In the genomic region with DNA sequence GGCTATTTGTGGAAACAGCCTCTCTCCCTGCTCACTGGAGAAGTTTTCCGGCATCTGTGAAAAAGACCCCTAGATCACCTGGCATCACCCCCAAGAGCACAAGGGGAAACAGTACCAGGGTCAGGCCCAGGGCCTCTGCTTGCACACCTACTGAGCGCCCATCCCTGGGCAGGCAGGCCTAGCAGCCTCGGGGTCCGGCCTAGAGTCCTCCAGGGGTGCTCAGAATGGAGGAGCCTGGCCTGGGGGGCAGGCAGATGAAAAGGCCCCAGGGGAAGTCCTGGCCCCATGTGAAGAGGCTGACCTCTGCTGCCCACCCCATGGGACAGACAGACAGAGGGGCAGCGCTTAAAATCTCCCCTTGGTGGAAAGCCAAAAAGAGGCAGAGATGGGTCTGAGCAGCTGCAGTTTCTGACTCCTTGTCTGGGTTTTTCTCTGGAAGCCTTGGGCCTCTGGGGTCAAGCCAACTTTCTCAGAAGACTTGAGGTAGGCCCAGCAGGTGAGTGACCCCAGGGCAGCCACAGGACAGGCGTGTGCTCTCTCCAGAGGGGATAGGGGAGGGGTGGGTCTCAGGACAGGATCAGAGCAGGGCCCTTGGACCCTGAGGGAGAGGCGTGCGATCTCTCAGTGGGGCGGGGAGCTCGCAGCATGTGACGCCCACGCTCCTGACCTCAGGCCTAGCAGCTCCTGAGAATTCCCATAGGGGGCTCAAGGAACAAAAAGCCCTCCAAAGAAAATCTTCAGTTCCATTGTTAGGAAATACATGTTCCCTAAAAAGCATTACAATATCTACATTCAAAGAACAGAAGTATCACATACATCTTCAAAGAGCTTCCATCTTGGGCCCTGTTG, we compare ENCODE assay signal across 9 cellular contexts. TPM values are rescaled to one million over a fixed set of nuclear protein-coding genes. Genes with fewer than 3 reads are reported as not detected.
DNase-seq lines count a peak whose midpoint lies in the region; ATAC-seq and TF ChIP-seq lines count a peak whose summit lies in the region.
"Had no signal": no experiment of that assay in that cellular context is flagged by ENCODE, and none has a peak within 500 bp of the region (broad histone marks: within the 10 kb centered on the region; RNA-seq: fewer than 3 reads in every experiment).

No MANE protein-coding gene starts in this region.

- POLR2A ChIA-PET in AG04450 (lab: Yijun Ruan, JAX), result interaction anchor here (1.2 to 1.7 kb wide), 2 partner anchors 34 to 108 kb away, joined by 3 to 7 read pairs; partner anchors contain the start of genes ACY1 and DUSP7

- DNase-seq in AG04450 (ENCODE audit: low read depth, low spot score) (no peak), ascending aorta (ENCODE audit: low spot score in 2 of 2) (no peak), left cardiac atrium (peak; percentile 20), psoas muscle (peak in 1 of 2 donors; percentile 33), kidney tubule cell (ENCODE audit: low spot score) (no peak)
- DNase-seq in activated CD4-positive, alpha-beta T cell treated with anti-CD3 and anti-CD28 coated beads, Interleukin-2, amount 50 U/mL, for 4 hours, result no peak
- DNase-seq in stimulated activated naive CD4-positive, alpha-beta T cell (lab: John Stamatoyannopoulos, UW), result no peak
- DNase-seq: activated CD8-positive, alpha-beta memory T cell treated with anti-CD3 and anti-CD28 coated beads for 24 hours had no signal

- intact Hi-C loops in ascending aorta (cut with DNase I) (loop anchor here (1.0 to 2.0 kb wide), 6 partner anchors 14 to 72 kb away; partner anchors contain the start of gene POC1A), left cardiac atrium (cut with DNase I) (no loop called here), psoas muscle (cut with DNase I) (no loop called here)

- WGBS in psoas muscle, 3 donors, result 68 to 76% (median 72%) methylated on average over 11 to 12 of the region's 12 CpGs

- H3K4me1 ChIP-seq in ascending aorta (peaks cover 31 to 41% of the 10 kb centered on the region in 2 donors), psoas muscle (peaks cover 17% of the 10 kb centered on the region)

- no peak overlapping the region for H3K4me3 ChIP-seq in AG04450 (ENCODE audit: low read depth, low read length)
- H3K4me3 ChIP-seq in ascending aorta, result no peak overlapping the region
- H3K4me3 ChIP-seq in psoas muscle, result no peak overlapping the region

- H3K36me3 ChIP-seq in ascending aorta, result no peaks in the 10 kb centered on the region
- H3K36me3 ChIP-seq in psoas muscle (ENCODE audit: insufficient read depth in 1 of 2, low read depth in 1 of 2), result no peaks in the 10 kb centered on the region

- H3K27me3 ChIP-seq in AG04450 (ENCODE audit: control insufficient read depth, insufficient read depth, low read length), result no peaks in the 10 kb centered on the region
- H3K27me3 ChIP-seq in ascending aorta, result no peaks in the 10 kb centered on the region
- H3K27me3 ChIP-seq in psoas muscle (ENCODE audit: insufficient read depth in 3 of 3, low read length in 2 of 3), result no peaks in the 10 kb centered on the region

- TF ChIP-seq CTCF in AG04450 (IDR thresholded peaks at IDR 0.05; ENCODE audit: low read depth, low read length) (no peak), ascending aorta (IDR thresholded peaks at IDR 0.05) (no peak), psoas muscle (IDR thresholded peaks at IDR 0.05) (no peak)

- ATAC-seq in left cardiac atrium (no peak), psoas muscle (peak in 2 of 4 donors; percentile 4 to 15), HG03378 (IDR thresholded peaks at IDR 0.05; ENCODE audit: unreplicated experiment) (no peak)

- peak overlapping the region; percentile 99 for H3K27ac ChIP-seq in AG04450 (ENCODE audit: low read depth, low read length)
- peak overlapping the region; percentile 98 to 99 for H3K27ac ChIP-seq in ascending aorta
- H3K27ac ChIP-seq in psoas muscle, result peak overlapping the region; percentile 59

- no peaks in the 10 kb centered on the region for H3K9me3 ChIP-seq in AG04450 (ENCODE audit: control insufficient read depth, insufficient read depth, low read length)
- no peaks in the 10 kb centered on the region for H3K9me3 ChIP-seq in ascending aorta
- no peaks in the 10 kb centered on the region for H3K9me3 ChIP-seq in psoas muscle

- CTCF ChIA-PET in AG04450 (lab: Charles Lee), result interaction anchor here (0.6 kb wide), 1 partner anchor 36 kb away, joined by 3 read pairs; no protein-coding TSS in a partner anchor

RNA-seq across cellular contexts. Expression of gene DUSP7, which starts 34.5 kb away (rescaled TPM):
- polyA plus RNA-seq in AG04450 (2011; rRNA removed), result 17.8 and 19.9 TPM in 2 replicates
- 36.8 and 44.8 TPM in 2 replicates for polyA minus RNA-seq in AG04450 (2011; rRNA and poly(A)+ RNA removed)
- total RNA-seq in ascending aorta, result 76.5 TPM
- 10 to 100 TPM; 24.6 to 39.3 TPM for total RNA-seq in left cardiac atrium
- total RNA-seq in psoas muscle, result 10 to 100 TPM in 3 of 4 donors, 1 to 10 TPM in 1; 9.7 to 31.9 (median 17.1) TPM
- polyA plus RNA-seq in psoas muscle, result 10 to 100 TPM in 2 of 3 donors, 1 to 10 TPM in 1; 7.4 to 27.6 (median 15.7) TPM
